22 cellular contexts compared by ENCODE assay signal in the genomic region with DNA sequence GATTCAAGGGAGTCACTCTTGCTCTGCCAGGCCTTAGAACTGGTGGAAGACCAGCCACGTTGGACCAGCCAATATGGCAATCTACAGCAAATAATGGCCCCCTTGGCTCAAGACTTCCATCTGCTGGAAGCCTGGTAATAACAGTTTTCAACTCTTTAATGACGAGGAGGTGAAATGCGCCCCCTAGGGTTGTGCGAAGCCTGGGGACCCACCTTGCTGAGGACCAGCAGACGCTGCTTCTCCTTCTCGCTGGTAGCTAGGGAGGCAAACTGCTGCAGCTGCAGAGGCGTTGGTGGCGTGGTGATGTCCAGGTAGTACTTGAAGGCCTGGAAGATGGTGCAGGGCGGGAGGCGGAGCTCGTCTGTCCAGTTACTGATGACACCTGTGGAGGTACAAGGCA. TPM values are rescaled to one million over a fixed set of nuclear protein-coding genes. Genes with fewer than 3 reads are reported as not detected.
DNase-seq lines count a peak whose midpoint lies in the region; ATAC-seq, FAIRE-seq and TF ChIP-seq lines count a peak whose summit lies in the region.
"Had no signal": no experiment of that assay in that cellular context is flagged by ENCODE, and none has a peak within 500 bp of the region (broad histone marks: within the 10 kb centered on the region; RNA-seq: fewer than 3 reads in every experiment).

No MANE protein-coding gene starts in this region.

- no peak for ATAC-seq in upper lobe of right lung
- ATAC-seq: effector memory CD8-positive, alpha-beta T cell; heart right ventricle; naive thymus-derived CD4-positive, alpha-beta T cell had no signal

- peak; percentile 4 for DNase-seq in stimulated activated CD4-positive, alpha-beta T cell treated with anti-CD3 and anti-CD28 coated beads, Interleukin-15, amount 100 ng/mL, for 24 hours
- DNase-seq in stimulated activated CD4-positive, alpha-beta T cell treated with anti-CD3 and anti-CD28 coated beads, Interleukin-4, amount 100 ng/mL, for 24 hours = no peak
- DNase-seq in Karpas-422 (peak; percentile 53), type B pancreatic cell (ENCODE audit: extremely low spot score, unreplicated experiment) (no peak), upper lobe of right lung (no peak), kidney (no peak), stomach (no peak)
- DNase-seq: activated CD4-positive, CD25-positive, alpha-beta regulatory T cell treated with anti-CD3 and anti-CD28 coated beads, Interleukin-2, amount 50 U/mL, for 72 hours; activated effector memory CD4-positive, alpha-beta T cell treated with anti-CD3 and anti-CD28 coated beads, Interleukin-2, amount 50 U/mL, for 16 hours; amniotic stem cell; cerebellar nuclear complex; effector memory CD8-positive, alpha-beta T cell; heart right ventricle; islet precursor cell; naive thymus-derived CD4-positive, alpha-beta T cell; SJCRH30; stimulated activated CD4-positive, alpha-beta T cell treated with anti-CD3 and anti-CD28 coated beads, Interleukin-4, amount 100 ng/mL, for 4 hours; stimulated activated CD8-positive, alpha-beta memory T cell treated with anti-CD3 and anti-CD28 coated beads, Interleukin-4, amount 100 ng/mL, for 48 hours had no signal

- H3K36me3 ChIP-seq in Karpas-422 (ENCODE audit: insufficient read depth, low read length) (no peaks in the 10 kb centered on the region), upper lobe of right lung (no peaks in the 10 kb centered on the region), kidney (ENCODE audit: control insufficient read depth in 1 of 2, insufficient read depth in 2 of 2, low read length in 2 of 2) (no peaks in the 10 kb centered on the region), stomach (no peaks in the 10 kb centered on the region)
- H3K36me3 ChIP-seq: heart right ventricle had no signal

- no peak overlapping the region for H3K4me3 ChIP-seq in Karpas-422 (ENCODE audit: low read length)
- no peak overlapping the region for H3K4me3 ChIP-seq in upper lobe of right lung
- H3K4me3 ChIP-seq in kidney (ENCODE audit: low read length in 2 of 2) = no peak overlapping the region
- H3K4me3 ChIP-seq in stomach = no peak overlapping the region
- H3K4me3 ChIP-seq: heart right ventricle, SJCRH30 had no signal

- H3K9me2 ChIP-seq in Karpas-422 (replicated peaks; ENCODE audit: insufficient read depth, low read length) = no peaks in the 10 kb centered on the region

- no peaks in the 10 kb centered on the region for H3K36me3 Mint-ChIP-seq in type B pancreatic cell
- H3K36me3 Mint-ChIP-seq: naive thymus-derived CD4-positive, alpha-beta T cell had no signal

- no peak overlapping the region for H3K4me2 ChIP-seq in Karpas-422 (ENCODE audit: low read depth, low read length, poor library complexity, severe bottlenecking)

- no peak for FAIRE-seq in kidney (lab: Jason Lieb, UNC)
- FAIRE-seq: GM18507 had no signal

- H3K9ac ChIP-seq in Karpas-422 (ENCODE audit: low read length) (no peak overlapping the region), kidney (ENCODE audit: low read length in 2 of 2) (no peak overlapping the region)
- H3K9ac ChIP-seq: parathyroid adenoma had no signal

- H3K27me3 Mint-ChIP-seq in type B pancreatic cell = peaks cover 33% of the 10 kb centered on the region

- TF ChIP-seq CTCF in VCaP (conservative IDR thresholded peaks at IDR 0.05) (0 out of 2 replicates have a peak, but pooled peaks have one; percentile 11), type B pancreatic cell (conservative IDR thresholded peaks at IDR 0.05) (peak; percentile 17), upper lobe of right lung (IDR thresholded peaks at IDR 0.05) (no peak), kidney (IDR thresholded peaks at IDR 0.05; ENCODE audit: borderline replicate concordance, extremely low read depth, insufficient read depth) (no peak), stomach (IDR thresholded peaks at IDR 0.05) (no peak)

- H3K9me3 ChIP-seq in Karpas-422 (ENCODE audit: low read length) (no peaks in the 10 kb centered on the region), upper lobe of right lung (no peaks in the 10 kb centered on the region), kidney (ENCODE audit: control insufficient read depth in 1 of 2, low read length in 2 of 2) (no peaks in the 10 kb centered on the region), stomach (no peaks in the 10 kb centered on the region)
- H3K9me3 ChIP-seq: Caco-2, heart right ventricle, SJCRH30 had no signal

- H3K27ac Mint-ChIP-seq in type B pancreatic cell = no peak overlapping the region
- H3K27ac Mint-ChIP-seq: effector memory CD8-positive, alpha-beta T cell; naive thymus-derived CD4-positive, alpha-beta T cell had no signal

- no peaks in the 10 kb centered on the region for H3K9me3 Mint-ChIP-seq in type B pancreatic cell
- H3K9me3 Mint-ChIP-seq: effector memory CD8-positive, alpha-beta T cell; naive thymus-derived CD4-positive, alpha-beta T cell had no signal

- H3K27ac ChIP-seq in Karpas-422 (ENCODE audit: low read length) (no peak overlapping the region), VCaP (no peak overlapping the region), upper lobe of right lung (no peak overlapping the region), kidney (ENCODE audit: low read depth in 2 of 2, low read length in 2 of 2) (no peak overlapping the region), stomach (no peak overlapping the region)
- H3K27ac ChIP-seq: heart right ventricle, parathyroid adenoma, SJCRH30 had no signal

- no peak for TF ChIP-seq POLR2A in stomach (IDR thresholded peaks at IDR 0.05)

- H3K27me3 ChIP-seq in Karpas-422 (ENCODE audit: low read length) (no peaks in the 10 kb centered on the region), upper lobe of right lung (peaks cover 13% of the 10 kb centered on the region), stomach (peaks cover 0 to 64% (median 22%) of the 10 kb centered on the region in 3 donors)
- H3K27me3 ChIP-seq: SJCRH30 had no signal

- WGBS in stomach, 5 donors = 79 to 88% (median 82%) methylated on average over 11 of the region's 11 CpGs

- no peaks in the 10 kb centered on the region for H3K79me2 ChIP-seq in Karpas-422 (ENCODE audit: low read length)
- H3K79me2 ChIP-seq: parathyroid adenoma had no signal

- H2AFZ ChIP-seq in Karpas-422 (ENCODE audit: low read length) = no peak overlapping the region
- H2AFZ ChIP-seq: parathyroid adenoma had no signal

- H3K4me1 Mint-ChIP-seq in type B pancreatic cell (ENCODE audit: unreplicated experiment) = no peaks in the 10 kb centered on the region

- H4K20me1 ChIP-seq in Karpas-422 (ENCODE audit: insufficient read depth, low read depth, low read length) = no peaks in the 10 kb centered on the region

- intact Hi-C loops in upper lobe of right lung (cut with DNase I) = no loop called here
- intact Hi-C loops in kidney (cut with DNase I) = no loop called here
- intact Hi-C loops in stomach (cut with DNase I; ENCODE audit: low total_unique reads) = no loop called here

- H3K4me3 Mint-ChIP-seq in type B pancreatic cell = no peak overlapping the region
- H3K4me3 Mint-ChIP-seq: effector memory CD8-positive, alpha-beta T cell; naive thymus-derived CD4-positive, alpha-beta T cell had no signal

- H3K4me1 ChIP-seq in Karpas-422 (ENCODE audit: low read length) = peaks cover 5% of the 10 kb centered on the region
- no peaks in the 10 kb centered on the region for H3K4me1 ChIP-seq in upper lobe of right lung
- H3K4me1 ChIP-seq in kidney (ENCODE audit: control insufficient read depth in 1 of 2, insufficient read depth in 1 of 2, low read depth in 1 of 2, low read length in 2 of 2) = no peaks in the 10 kb centered on the region
- H3K4me1 ChIP-seq in stomach = peaks cover 0 to 9% (median 0%) of the 10 kb centered on the region in 4 donors
- H3K4me1 ChIP-seq: Caco-2, heart right ventricle, parathyroid adenoma, SJCRH30 had no signal

- TF ChIP-seq EP300 in stomach (IDR thresholded peaks at IDR 0.05) = no peak

RNA-seq across cellular contexts. Expression of gene FBXO21, which starts 41.5 kb away (rescaled TPM):
- 32.7 and 77.7 TPM in 2 replicates for total RNA-seq in Karpas-422 (2014; rRNA removed; shearing (Covaris generic); ENCODE audit: low replicate concordance)
- total RNA-seq in type B pancreatic cell (ENCODE audit: low replicate concordance) (53.3 and 64.0 TPM in 2 replicates), upper lobe of right lung (41.4 TPM), kidney (45.0 TPM), stomach (100 to 1,000 TPM in 1 of 5 donors, 10 to 100 TPM in 4; 21.0 to 494 (median 70.4) TPM)
- polyA plus RNA-seq in kidney (ENCODE audit: insufficient read depth, low read depth, low replicate concordance) (28.9 TPM), stomach (10 to 100 TPM in 2 of 3 donors, 1 to 10 TPM in 1; 7.4 to 12.7 (median 11.0) TPM)

Comparison
In these comparisons a context has a peak if more than half of its experiments do, and no peak if none do; other contexts are left out.
1. DNase-seq: peak in stimulated activated CD4-positive, alpha-beta T cell treated with anti-CD3 and anti-CD28 coated beads, Interleukin-15, amount 100 ng/mL, for 24 hours (single experiment) and Karpas-422 (single experiment); none in stimulated activated CD4-positive, alpha-beta T cell treated with anti-CD3 and anti-CD28 coated beads, Interleukin-4, amount 100 ng/mL, for 24 hours (single experiment), type B pancreatic cell (single experiment), upper lobe of right lung (single experiment), kidney (single experiment) and stomach (single experiment).
2. CTCF ChIP-seq: peak in VCaP (single experiment) and type B pancreatic cell (single experiment); none in upper lobe of right lung (single experiment), kidney (single experiment) and stomach (0 of 7).